In the genomic region with DNA sequence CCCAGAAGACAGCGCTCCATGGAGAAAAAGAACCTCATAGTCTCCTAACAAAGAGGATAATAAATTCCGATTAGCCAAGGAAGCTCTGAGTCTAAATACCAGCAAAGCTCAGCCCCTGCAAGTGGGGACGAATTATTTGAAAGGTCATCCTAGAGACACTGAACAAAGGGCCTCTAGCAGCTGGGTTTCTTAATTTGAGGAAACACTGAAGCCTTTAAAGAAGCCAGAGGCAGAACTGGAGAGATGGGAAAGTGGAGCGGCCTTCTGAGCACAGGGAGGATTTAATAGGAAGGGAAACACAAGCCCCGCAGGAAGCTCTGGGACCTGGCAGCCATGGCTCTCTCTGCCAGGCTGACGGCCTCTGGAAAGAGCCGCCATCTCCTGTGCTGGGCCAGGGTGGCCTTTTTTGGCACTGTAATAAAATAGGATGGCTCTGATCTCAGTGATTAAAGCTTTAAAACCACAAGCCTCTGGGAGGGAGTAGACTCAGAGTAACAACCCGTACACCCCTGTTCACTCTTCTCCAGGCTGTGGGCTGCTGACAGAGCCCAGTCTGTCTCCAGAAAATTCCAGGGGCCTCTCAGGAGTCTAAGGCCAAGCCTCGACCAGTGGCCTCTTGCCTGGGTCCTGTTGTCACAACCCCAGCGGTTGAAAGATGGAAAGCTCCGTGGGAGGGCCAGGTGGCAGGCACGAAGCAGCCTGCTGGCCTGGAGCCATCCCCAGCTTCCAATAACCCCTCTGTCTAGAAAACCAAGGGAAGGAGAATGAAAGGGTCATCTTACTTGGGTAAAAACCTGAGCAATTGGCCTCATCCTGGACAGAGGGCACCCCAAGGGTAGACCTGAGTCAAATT, we compare ENCODE assay signal across 1 cellular context.
TF ChIP-seq lines count a peak whose summit lies in the region.

No MANE protein-coding gene starts in this region.

TF ChIP-seq in H1, 55 proteins besides CTCF, POLR2A, EP300 and RAD21 (continued from another document):
- TF ChIP-seq RFX5 (IDR thresholded peaks at IDR 0.05; ENCODE audit: borderline replicate concordance, low read depth, low read length) (no peak), CHD1 (IDR thresholded peaks at IDR 0.05; ENCODE audit: low read depth, low read length) (no peak), RXRA (IDR thresholded peaks at IDR 0.05; ENCODE audit: insufficient read depth, low read depth, low read length) (no peak), BRCA1 (IDR thresholded peaks at IDR 0.05; ENCODE audit: low read depth, low read length) (no peak), SP2 (IDR thresholded peaks at IDR 0.05; ENCODE audit: low read length) (no peak), HDAC6 (IDR thresholded peaks at IDR 0.05; ENCODE audit: low read depth, low read length) (no peak), POU5F1 (IDR thresholded peaks at IDR 0.05; ENCODE audit: low read depth, low read length) (no peak), CBX5 (IDR thresholded peaks at IDR 0.05; ENCODE audit: low read depth, low read length) (no peak), CBX8 (IDR thresholded peaks at IDR 0.05; ENCODE audit: borderline replicate concordance, low read depth, low read length) (no peak), SIRT6 (IDR thresholded peaks at IDR 0.05; ENCODE audit: low read length) (no peak)
- TF ChIP-seq, protein P1, sequence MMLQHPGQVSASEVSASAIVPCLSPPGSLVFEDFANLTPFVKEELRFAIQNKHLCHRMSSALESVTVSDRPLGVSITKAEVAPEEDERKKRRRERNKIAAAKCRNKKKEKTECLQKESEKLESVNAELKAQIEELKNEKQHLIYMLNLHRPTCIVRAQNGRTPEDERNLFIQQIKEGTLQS (IDR thresholded peaks at IDR 0.05; ENCODE audit: insufficient read depth, low read depth, low read length) = no peak
